In genomic region chr3:45687828-45688193, GRCh38 we compare ENCODE assay signal across 8 cellular contexts. TPM values are rescaled to one million over a fixed set of nuclear protein-coding genes. Genes with fewer than 3 reads are reported as not detected.
DNase-seq lines count a peak whose midpoint lies in the region; ATAC-seq and TF ChIP-seq lines count a peak whose summit lies in the region.

No MANE protein-coding gene starts in this region.

- peak overlapping the region; percentile 72 for H3K4me3 ChIP-seq in WERI-Rb-1 (ENCODE audit: low read depth, low read length)
- peak overlapping the region; percentile 70 for H3K4me3 ChIP-seq in right cardiac atrium (ENCODE audit: low read length)
- H3K4me3 ChIP-seq in thymus (ENCODE audit: low read length), result peak overlapping the region; percentile 96

- H3K4me3 Mint-ChIP-seq in activated T-cell treated with anti-CD3 and anti-CD28 coated beads, Interleukin-2, amount 50 U/mL, for 24 hours, result peak overlapping the region; percentile 80

- no peak for TF ChIP-seq CTCF in WERI-Rb-1 (IDR thresholded peaks at IDR 0.05; ENCODE audit: low read depth, low read length)

- H3K4me1 ChIP-seq in right cardiac atrium (ENCODE audit: control insufficient read depth, insufficient read depth, low read length), result peaks cover 8% of the 10 kb centered on the region
- H3K4me1 ChIP-seq in thymus (ENCODE audit: control insufficient read depth, insufficient read depth, low read length), result peaks cover 11% of the 10 kb centered on the region

- no peaks in the 10 kb centered on the region for H3K27me3 ChIP-seq in WERI-Rb-1 (ENCODE audit: insufficient read depth, low read depth, severe bottlenecking)
- no peaks in the 10 kb centered on the region for H3K27me3 ChIP-seq in right cardiac atrium (ENCODE audit: control insufficient read depth, insufficient read depth)
- H3K27me3 ChIP-seq in thymus (ENCODE audit: control insufficient read depth, insufficient read depth), result no peaks in the 10 kb centered on the region

- intact Hi-C loops in right cardiac atrium (cut with DNase I), result no loop called here

- no peak for DNase-seq in activated T-cell treated with anti-CD3 and anti-CD28 coated beads, Interleukin-2, amount 50 U/mL, for 24 hours
- DNase-seq in activated T-cell treated with anti-CD3 and anti-CD28 coated beads for 4 hours, result no peak
- no peak for DNase-seq in WERI-Rb-1
- no peak for DNase-seq in right cardiac atrium
- no peak for DNase-seq in AG08395 (ENCODE audit: low spot score)
- DNase-seq in midbrain (lab: John Stamatoyannopoulos, UW), result no peak
- DNase-seq in activated CD4-positive, CD25-positive, alpha-beta regulatory T cell (lab: John Stamatoyannopoulos, UW), result no peak

- peaks cover 40% of the 10 kb centered on the region for H3K36me3 Mint-ChIP-seq in activated T-cell treated with anti-CD3 and anti-CD28 coated beads, Interleukin-2, amount 50 U/mL, for 24 hours (ENCODE audit: low read depth)

- peaks cover 5% of the 10 kb centered on the region for H3K9me3 ChIP-seq in WERI-Rb-1 (ENCODE audit: severe bottlenecking)
- H3K9me3 ChIP-seq in right cardiac atrium (ENCODE audit: control insufficient read depth, low read length), result no peaks in the 10 kb centered on the region
- H3K9me3 ChIP-seq in thymus (ENCODE audit: control insufficient read depth), result no peaks in the 10 kb centered on the region

- H3K27ac ChIP-seq in WERI-Rb-1 (peak overlapping the region; percentile 84), right cardiac atrium (ENCODE audit: low read length) (no peak overlapping the region), thymus (ENCODE audit: low read depth) (no peak overlapping the region)

- no peak for ATAC-seq in right cardiac atrium

- H3K4me1 Mint-ChIP-seq in activated T-cell treated with anti-CD3 and anti-CD28 coated beads, Interleukin-2, amount 50 U/mL, for 24 hours (ENCODE audit: low read depth), result peaks cover 47% of the 10 kb centered on the region

- peaks cover 12% of the 10 kb centered on the region for H3K36me3 ChIP-seq in WERI-Rb-1
- H3K36me3 ChIP-seq in thymus (ENCODE audit: control insufficient read depth, insufficient read depth), result no peaks in the 10 kb centered on the region

- no peaks in the 10 kb centered on the region for H3K9me3 Mint-ChIP-seq in activated T-cell treated with anti-CD3 and anti-CD28 coated beads, Interleukin-2, amount 50 U/mL, for 24 hours

- 35% methylated on average over 4 of the region's 4 CpGs for WGBS in right cardiac atrium
- 31% methylated on average over 4 of the region's 4 CpGs for WGBS in thymus

- H3K27ac Mint-ChIP-seq in activated T-cell treated with anti-CD3 and anti-CD28 coated beads, Interleukin-2, amount 50 U/mL, for 24 hours, result peak overlapping the region; percentile 56

- H3K27me3 Mint-ChIP-seq in activated T-cell treated with anti-CD3 and anti-CD28 coated beads, Interleukin-2, amount 50 U/mL, for 24 hours, result peaks cover 4% of the 10 kb centered on the region

RNA-seq across cellular contexts. Expression of gene SACM1L, which starts 1.4 kb away (rescaled TPM):
- total RNA-seq in right cardiac atrium, result 10 to 100 TPM; 26.9 to 32.0 (median 29.5) TPM
- polyA plus RNA-seq in right cardiac atrium (17.0 TPM), thymus (58.3 TPM)
